In the genomic region with DNA sequence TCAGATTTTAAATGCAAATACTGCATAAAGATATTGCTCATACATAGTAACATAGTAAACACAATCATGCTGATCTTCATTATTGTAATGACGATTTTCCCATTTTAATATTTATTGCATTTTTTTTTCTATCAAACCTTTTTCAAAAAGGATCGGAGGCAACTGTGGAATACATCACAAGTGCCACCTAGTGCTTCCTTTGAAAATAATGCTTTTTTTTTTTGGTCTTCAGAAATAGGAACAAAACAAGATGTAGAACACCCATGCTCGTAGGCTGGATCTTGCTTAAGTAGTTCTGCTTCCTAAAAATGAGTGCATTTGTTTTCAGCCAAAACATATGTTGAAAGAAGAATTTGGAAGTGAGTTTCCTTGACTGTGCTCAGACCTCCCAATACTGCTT, we compare ENCODE assay signal across 10 cellular contexts. TPM values are rescaled to one million over a fixed set of nuclear protein-coding genes. Genes with fewer than 3 reads are reported as not detected.
A peak's percentile ranks its signal among the peaks of the same experiment; 100 is the strongest.
DNase-seq lines count a peak whose midpoint lies in the region; ATAC-seq, FAIRE-seq and TF ChIP-seq lines count a peak whose summit lies in the region.
"Had no signal": no experiment of that assay in that cellular context is flagged by ENCODE, and none has a peak within 500 bp of the region (broad histone marks: within the 10 kb centered on the region; RNA-seq: fewer than 3 reads in every experiment).

No MANE protein-coding gene starts in this region.

- DNase-seq in CD14-positive monocyte (ENCODE audit: low spot score) (no peak), MM.1S (no peak), bronchial epithelial cell (ENCODE audit: low read depth) (peak; percentile 17), myocyte (ENCODE audit: low read depth) (peak; percentile 27), RCC 7860 (ENCODE audit: low spot score) (no peak)
- DNase-seq in activated CD4-positive, alpha-beta memory T cell treated with anti-CD3 and anti-CD28 coated beads for 36 hours = no peak
- no peak for DNase-seq in activated CD4-positive, alpha-beta memory T cell treated with anti-CD3 and anti-CD28 coated beads, Interleukin-2, amount 10 ng/mL, durations not matched to agents 7 days and 5 days
- DNase-seq: posterior cingulate gyrus, WERI-Rb-1 had no signal

- ATAC-seq in HG02885 (IDR thresholded peaks at IDR 0.05; ENCODE audit: poor library complexity, unreplicated experiment) = no peak

- H3K9ac ChIP-seq in MM.1S (ENCODE audit: low read length) = no peak overlapping the region

- peak overlapping the region; percentile 90 to 98 (median 95) for H3K27ac Mint-ChIP-seq in CD14-positive monocyte
- no peak overlapping the region for H3K27ac Mint-ChIP-seq in activated CD4-positive, alpha-beta memory T cell treated with anti-CD3 and anti-CD28 coated beads for 36 hours
- no peak overlapping the region for H3K27ac Mint-ChIP-seq in activated CD4-positive, alpha-beta memory T cell treated with anti-CD3 and anti-CD28 coated beads, Interleukin-2, amount 10 ng/mL, durations not matched to agents 7 days and 5 days

- no peaks in the 10 kb centered on the region for H3K4me1 ChIP-seq in MM.1S (ENCODE audit: low read length)

- H3K27me3 ChIP-seq in MM.1S (replicated peaks; ENCODE audit: insufficient read depth, low read length) (no peaks in the 10 kb centered on the region), bronchial epithelial cell (ENCODE audit: control insufficient read depth, insufficient read depth, low read length) (no peaks in the 10 kb centered on the region)

- H3K4me3 ChIP-seq in MM.1S (ENCODE audit: low read length) (no peak overlapping the region), bronchial epithelial cell (ENCODE audit: low read depth, low read length) (no peak overlapping the region)

- H3K36me3 ChIP-seq in MM.1S (replicated peaks; ENCODE audit: insufficient read depth, low read length) (no peaks in the 10 kb centered on the region), bronchial epithelial cell (ENCODE audit: control insufficient read depth, insufficient read depth, low read length) (no peaks in the 10 kb centered on the region)
- H3K36me3 ChIP-seq: WERI-Rb-1 had no signal

- CTCF ChIA-PET in activated CD4-positive, alpha-beta memory T cell treated with anti-CD3 and anti-CD28 coated beads for 36 hours (lab: Charles Lee) = interaction anchor here (0.6 to 3.3 kb wide), 6 partner anchors 13 to 580 kb away, joined by 3 to 51 read pairs (median 4); no protein-coding TSS in a partner anchor
- CTCF ChIA-PET in activated CD4-positive, alpha-beta memory T cell treated with anti-CD3 and anti-CD28 coated beads, Interleukin-2, amount 10 ng/mL, durations not matched to agents 7 days and 5 days (lab: Charles Lee) = interaction anchor here (0.7 to 5.0 kb wide), 4 partner anchors 20 to 457 kb away, joined by 3 to 45 read pairs (median 4); no protein-coding TSS in a partner anchor

- H2AFZ ChIP-seq in MM.1S (ENCODE audit: low read length) = no peak overlapping the region

- POLR2A ChIA-PET in activated CD4-positive, alpha-beta memory T cell treated with anti-CD3 and anti-CD28 coated beads for 36 hours (lab: Charles Lee) = no interaction called here
- POLR2A ChIA-PET in activated CD4-positive, alpha-beta memory T cell treated with anti-CD3 and anti-CD28 coated beads, Interleukin-2, amount 10 ng/mL, durations not matched to agents 7 days and 5 days (lab: Charles Lee) = interaction anchor here (2.0 kb wide), 1 partner anchor 60 kb away, joined by 6 read pairs; no protein-coding TSS in a partner anchor

- peaks cover 0 to 17% (median 7%) of the 10 kb centered on the region in 7 donors for H3K9me3 Mint-ChIP-seq in CD14-positive monocyte
- H3K9me3 Mint-ChIP-seq in activated CD4-positive, alpha-beta memory T cell treated with anti-CD3 and anti-CD28 coated beads for 36 hours = peaks cover under 1% of the 10 kb centered on the region
- no peaks in the 10 kb centered on the region for H3K9me3 Mint-ChIP-seq in activated CD4-positive, alpha-beta memory T cell treated with anti-CD3 and anti-CD28 coated beads, Interleukin-2, amount 10 ng/mL, durations not matched to agents 7 days and 5 days

- no peaks in the 10 kb centered on the region for H3K9me3 ChIP-seq in MM.1S (replicated peaks; ENCODE audit: insufficient read depth, low read length)

- TF ChIP-seq CTCF in CD14-positive monocyte (IDR thresholded peaks at IDR 0.05) = peak; percentile 40
- TF ChIP-seq CTCF in MM.1S (IDR thresholded peaks at IDR 0.05; ENCODE audit: low read length) = peak; percentile 25
- no peak for TF ChIP-seq CTCF in bronchial epithelial cell (IDR thresholded peaks at IDR 0.05; ENCODE audit: insufficient read depth, low read length, severe bottlenecking)

- peaks cover 59% of the 10 kb centered on the region for H3K4me1 Mint-ChIP-seq in CD14-positive monocyte
- H3K4me1 Mint-ChIP-seq in activated CD4-positive, alpha-beta memory T cell treated with anti-CD3 and anti-CD28 coated beads for 36 hours (ENCODE audit: low read depth) = peaks cover 7% of the 10 kb centered on the region
- H3K4me1 Mint-ChIP-seq in activated CD4-positive, alpha-beta memory T cell treated with anti-CD3 and anti-CD28 coated beads, Interleukin-2, amount 10 ng/mL, durations not matched to agents 7 days and 5 days = peaks cover 9% of the 10 kb centered on the region

- peaks cover 6 to 9% of the 10 kb centered on the region in 2 donors for H3K36me3 Mint-ChIP-seq in CD14-positive monocyte
- no peaks in the 10 kb centered on the region for H3K36me3 Mint-ChIP-seq in activated CD4-positive, alpha-beta memory T cell treated with anti-CD3 and anti-CD28 coated beads for 36 hours
- H3K36me3 Mint-ChIP-seq in activated CD4-positive, alpha-beta memory T cell treated with anti-CD3 and anti-CD28 coated beads, Interleukin-2, amount 10 ng/mL, durations not matched to agents 7 days and 5 days (ENCODE audit: low read depth) = no peaks in the 10 kb centered on the region

- H3K4me3 Mint-ChIP-seq in CD14-positive monocyte = peak overlapping the region in 1 of 2 donors; percentile 44
- no peak overlapping the region for H3K4me3 Mint-ChIP-seq in activated CD4-positive, alpha-beta memory T cell treated with anti-CD3 and anti-CD28 coated beads for 36 hours
- no peak overlapping the region for H3K4me3 Mint-ChIP-seq in activated CD4-positive, alpha-beta memory T cell treated with anti-CD3 and anti-CD28 coated beads, Interleukin-2, amount 10 ng/mL, durations not matched to agents 7 days and 5 days

- no peaks in the 10 kb centered on the region for H3K9me2 ChIP-seq in MM.1S (replicated peaks; ENCODE audit: insufficient read depth, low read length)

- FAIRE-seq in bronchial epithelial cell (lab: Jason Lieb, UNC) (no peak), RCC 7860 (lab: Jason Lieb, UNC) (no peak)

- no peaks in the 10 kb centered on the region for H4K20me1 ChIP-seq in MM.1S (ENCODE audit: insufficient read depth, low read length)

- no peaks in the 10 kb centered on the region for H3F3A ChIP-seq in MM.1S (ENCODE audit: insufficient read depth, low read length)

- H3K79me2 ChIP-seq in MM.1S (ENCODE audit: low read length) = no peaks in the 10 kb centered on the region

- H3K4me2 ChIP-seq in MM.1S (ENCODE audit: low read depth, low read length) = no peak overlapping the region

- peaks cover 6 to 12% (median 12%) of the 10 kb centered on the region in 3 donors for H3K27me3 Mint-ChIP-seq in CD14-positive monocyte (ENCODE audit: low read depth in 3 of 3)
- no peaks in the 10 kb centered on the region for H3K27me3 Mint-ChIP-seq in activated CD4-positive, alpha-beta memory T cell treated with anti-CD3 and anti-CD28 coated beads for 36 hours
- H3K27me3 Mint-ChIP-seq in activated CD4-positive, alpha-beta memory T cell treated with anti-CD3 and anti-CD28 coated beads, Interleukin-2, amount 10 ng/mL, durations not matched to agents 7 days and 5 days = peaks cover 3% of the 10 kb centered on the region

- intact Hi-C loops in CD14-positive monocyte (cut with micrococcal nuclease) = loop anchor here in 1 of 2 donors (5.0 kb wide), 1 partner anchor 35 kb away; a partner anchor contains a TSS
- intact Hi-C loops in activated CD4-positive, alpha-beta memory T cell treated with anti-CD3 and anti-CD28 coated beads for 36 hours (cut with micrococcal nuclease) = loop anchor here (1.0 kb wide), 2 partner anchors 35 to 60 kb away; a partner anchor contains a TSS

- no peak overlapping the region for H3K27ac ChIP-seq in MM.1S (ENCODE audit: low read length)
- H3K27ac ChIP-seq: WERI-Rb-1 had no signal

RNA-seq across cellular contexts. Expression of a gene that starts 35.7 kb away (rescaled TPM):
- 1 to 10 TPM; 3.4 to 7.0 TPM for polyA plus RNA-seq in CD14-positive monocyte
- 1.3 TPM in 2 replicates for total RNA-seq in bronchial epithelial cell
- total RNA-seq in myocyte = 5.6 and 7.3 TPM in 2 replicates
- 6.1 TPM for polyA plus RNA-seq in myocyte (2012)
- total RNA-seq in activated CD4-positive, alpha-beta memory T cell treated with anti-CD3 and anti-CD28 coated beads for 36 hours = 1 to 10 TPM; 9.2 to 9.5 TPM
- total RNA-seq in activated CD4-positive, alpha-beta memory T cell treated with anti-CD3 and anti-CD28 coated beads, Interleukin-2, amount 10 ng/mL, durations not matched to agents 7 days and 5 days = 10 to 100 TPM; 10.5 to 11.3 TPM

Comparison
In these comparisons a context has a peak if more than half of its experiments do, and no peak if none do; other contexts are left out.
1. DNase-seq: peak in bronchial epithelial cell (single experiment) and myocyte (single experiment); none in CD14-positive monocyte (single experiment), MM.1S (single experiment), activated CD4-positive, alpha-beta memory T cell treated with anti-CD3 and anti-CD28 coated beads for 36 hours (single experiment), activated CD4-positive, alpha-beta memory T cell treated with anti-CD3 and anti-CD28 coated beads, Interleukin-2, amount 10 ng/mL, durations not matched to agents 7 days and 5 days (single experiment) and RCC 7860 (single experiment).
2. H3K27ac Mint-ChIP-seq: peak in CD14-positive monocyte (7 of 7); none in activated CD4-positive, alpha-beta memory T cell treated with anti-CD3 and anti-CD28 coated beads for 36 hours (single experiment) and activated CD4-positive, alpha-beta memory T cell treated with anti-CD3 and anti-CD28 coated beads, Interleukin-2, amount 10 ng/mL, durations not matched to agents 7 days and 5 days (single experiment).